Comparison of ENCODE assay signal across 24 cellular contexts in genomic region chr7:53520841-53521240, GRCh38.
"Had no signal": no experiment of that assay in that cellular context is flagged by ENCODE, and none has a peak within 500 bp of the region (broad histone marks: within the 10 kb centered on the region; RNA-seq: fewer than 3 reads in every experiment).

No MANE protein-coding gene starts in this region.

- H3K9me3 ChIP-seq: suprapubic skin, testis, thoracic aorta, thyroid gland, tibial artery, tibial nerve, transverse colon, upper lobe of left lung, upper lobe of right lung, uterus, vagina had no signal

- DNase-seq: stimulated activated CD4-positive, alpha-beta T cell treated with anti-CD3 and anti-CD28 coated beads, Interleukin-2, amount 100 ng/mL, for 48 hours; stimulated activated CD4-positive, alpha-beta T cell treated with anti-CD3 and anti-CD28 coated beads, Interleukin-4, amount 100 ng/mL, for 1 hour; stimulated activated CD4-positive, alpha-beta T cell treated with anti-CD3 and anti-CD28 coated beads, Interleukin-4, amount 100 ng/mL, for 24 hours; stimulated activated CD4-positive, alpha-beta T cell treated with anti-CD3 and anti-CD28 coated beads, Interleukin-4, amount 100 ng/mL, for 4 hours; stimulated activated CD8-positive, alpha-beta memory T cell treated with anti-CD3 and anti-CD28 coated beads, Interleukin-4, amount 100 ng/mL, for 48 hours; stimulated activated naive B cell treated with anti-CD40 and anti-IgM and Interleukin-4, amounts not matched to agents 10 μg/mL and 1 μg/mL and 100 μg/mL, for 72 hours; stimulated activated naive CD4-positive, alpha-beta T cell; stimulated activated naive CD4-positive, alpha-beta T cell treated with Interleukin-2 at 50 U/mL for 16 hours; stimulated activated naive CD8-positive, alpha-beta T cell treated with anti-CD3 and anti-CD28 coated beads, Interleukin-15, amount 100 ng/mL, for 72 hours; stimulated activated naive CD8-positive, alpha-beta T cell treated with anti-CD3 and anti-CD28 coated beads, Interleukin-15, Interleukin-2, amounts not matched to agents 100 U/mL and 50 U/mL, for 24 hours; stomach; substantia nigra; testis; thyroid gland; tibial artery; transverse colon; upper lobe of left lung; upper lobe of right lung; uterus had no signal

- H3K36me3 ChIP-seq: stomach, suprapubic skin, thoracic aorta, thyroid gland, tibial artery, tibial nerve, transverse colon, upper lobe of left lung, upper lobe of right lung, uterus, vagina had no signal

- H3K4me3 ChIP-seq: stomach, suprapubic skin, testis, thoracic aorta, thyroid gland, tibial artery, tibial nerve, transverse colon, upper lobe of left lung, upper lobe of right lung, uterus, vagina had no signal

- H3K27ac ChIP-seq: stomach, suprapubic skin, testis, thoracic aorta, thyroid gland, tibial artery, tibial nerve, transverse colon, upper lobe of left lung, upper lobe of right lung, uterus, vagina had no signal

- H3K4me1 ChIP-seq: stomach, suprapubic skin, testis, thyroid gland, tibial artery, tibial nerve, transverse colon, upper lobe of left lung, upper lobe of right lung, uterus, vagina had no signal

- H3K27me3 ChIP-seq: stomach, suprapubic skin, testis, thyroid gland, tibial artery, tibial nerve, transverse colon, upper lobe of left lung, upper lobe of right lung, uterus, vagina had no signal

- FAIRE-seq: urothelium cell line had no signal
